In the genomic region with DNA sequence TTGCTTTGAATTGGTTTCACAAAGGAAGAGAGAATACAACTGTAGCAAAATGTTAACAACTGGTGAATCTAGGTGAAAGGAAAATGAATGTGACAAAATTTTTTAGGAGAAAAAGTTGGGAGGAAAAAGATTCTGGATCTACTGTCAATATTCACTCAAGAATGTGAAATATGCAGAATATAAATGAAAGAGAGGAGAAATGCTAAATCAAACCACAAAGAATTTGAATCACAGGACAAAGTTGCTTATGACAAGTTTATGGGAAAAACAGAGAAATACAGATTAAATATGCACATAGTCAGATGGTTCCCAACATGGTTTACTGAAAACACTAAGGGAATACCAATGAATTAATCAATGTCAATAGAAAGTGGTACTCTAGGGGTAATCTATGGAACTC, we compare ENCODE assay signal across 18 cellular contexts.
DNase-seq lines count a peak whose midpoint lies in the region; ATAC-seq and TF ChIP-seq lines count a peak whose summit lies in the region.
"Had no signal": no experiment of that assay in that cellular context is flagged by ENCODE, and none has a peak within 500 bp of the region (broad histone marks: within the 10 kb centered on the region; RNA-seq: fewer than 3 reads in every experiment).

No MANE protein-coding gene starts in this region.

- no peaks in the 10 kb centered on the region for H3K27me3 ChIP-seq in adipocyte (replicated peaks; ENCODE audit: control insufficient read depth, insufficient read depth, low read length)
- H3K27me3 ChIP-seq: BLaER1 treated with 17β-estradiol and CSF1 and Interleukin-3, amounts not matched to agents 10 nM and 100 nM had no signal

- peaks cover 8% of the 10 kb centered on the region for H3K9me3 ChIP-seq in adipocyte (ENCODE audit: control insufficient read depth, low read length)
- H3K9me3 ChIP-seq: SK-N-SH had no signal

- H3K4me3 ChIP-seq in adipocyte (ENCODE audit: low read length): peak overlapping the region; percentile 28
- no peak overlapping the region for H3K4me3 ChIP-seq in retinal pigment epithelial cell (ENCODE audit: low read length)
- H3K4me3 ChIP-seq: BLaER1 treated with 17β-estradiol and CSF1 and Interleukin-3, amounts not matched to agents 10 nM and 100 nM had no signal

- TF ChIP-seq CTCF in retinal pigment epithelial cell (conservative IDR thresholded peaks at IDR 0.05; ENCODE audit: low read depth, low read length): no peak

- no peak for ATAC-seq in HG03139 (IDR thresholded peaks at IDR 0.05; ENCODE audit: unreplicated experiment)
- ATAC-seq: Right ventricle myocardium inferior had no signal

- peaks cover 17% of the 10 kb centered on the region for H3K4me1 ChIP-seq in adipocyte (ENCODE audit: control insufficient read depth, insufficient read depth, low read length)

- DNase-seq in EL (peak; percentile 14), adipocyte (ENCODE audit: low read depth) (peak; percentile 51), fibroblast of peridontal ligament (ENCODE audit: extremely low read depth) (peak; percentile 63), retinal pigment epithelial cell (ENCODE audit: low read depth) (peak; percentile 32), COR-L47 (lab: John Stamatoyannopoulos, UW) (no peak), NCI-H2107 treated with DMSO at 0.1 percent for 48 hours (lab: John Stamatoyannopoulos, UW; ENCODE audit: unreplicated experiment) (no peak)
- no peak for DNase-seq in activated T-cell treated with anti-CD3 and anti-CD28 coated beads, Interleukin-2, amount 50 U/mL, for 1 hour
- DNase-seq: ACHN, DMS153, HFFc6, Karpas-422, NCI-H187 treated with DMSO at 0.1 percent for 48 hours, NCI-H2171 treated with DMSO at 0.1 percent for 48 hours, NCI-H774, SK-N-SH had no signal

- H3K9ac ChIP-seq in adipocyte (ENCODE audit: low read length): no peak overlapping the region
- H3K9ac ChIP-seq: BLaER1 treated with 17β-estradiol and CSF1 and Interleukin-3, amounts not matched to agents 10 nM and 100 nM; SK-N-SH had no signal

- H3K36me3 ChIP-seq in adipocyte (ENCODE audit: control insufficient read depth, insufficient read depth, low read length, severe bottlenecking): peaks cover 5% of the 10 kb centered on the region

Comparison
In these comparisons a context has a peak if more than half of its experiments do, and no peak if none do; other contexts are left out.
1. DNase-seq: peak in EL (single experiment), adipocyte (single experiment), fibroblast of peridontal ligament (single experiment) and retinal pigment epithelial cell (single experiment); none in activated T-cell treated with anti-CD3 and anti-CD28 coated beads, Interleukin-2, amount 50 U/mL, for 1 hour (single experiment), COR-L47 (single experiment) and NCI-H2107 treated with DMSO at 0.1 percent for 48 hours (single experiment).